Comparison of ENCODE assay signal across 8 cellular contexts in genomic region chr6:28335040-28335563, GRCh38. TPM values are rescaled to one million over a fixed set of nuclear protein-coding genes. Genes with fewer than 3 reads are reported as not detected.
DNase-seq lines count a peak whose midpoint lies in the region; ATAC-seq, FAIRE-seq and TF ChIP-seq lines count a peak whose summit lies in the region.

No MANE protein-coding gene starts in this region.

- H3K9ac ChIP-seq in adipocyte (ENCODE audit: low read length) (peak overlapping the region; percentile 91), keratinocyte (ENCODE audit: control insufficient read depth, extremely low read depth, insufficient read depth, low read length) (peak overlapping the region; percentile 82), subcutaneous abdominal adipose tissue (ENCODE audit: low read length in 5 of 5) (peak overlapping the region; percentile 56 to 97 (median 91))

- H3K9me1 ChIP-seq in keratinocyte (ENCODE audit: control insufficient read depth, extremely low read depth, insufficient read depth, low read length): no peaks in the 10 kb centered on the region

- H3K4me3 ChIP-seq in adipocyte (ENCODE audit: low read length) (peak overlapping the region; percentile 97), keratinocyte (ENCODE audit: control insufficient read depth in 2 of 3, extremely low read depth in 1 of 3, insufficient read depth in 2 of 3, low read depth in 1 of 3, low read length in 3 of 3) (peak overlapping the region in 2 of 3 experiments; percentile 81 to 85), subcutaneous abdominal adipose tissue (ENCODE audit: low read depth in 1 of 5, low read length in 5 of 5) (peak overlapping the region; percentile 81 to 96 (median 90))

- no peaks in the 10 kb centered on the region for H3K27me3 ChIP-seq in adipocyte (replicated peaks; ENCODE audit: control insufficient read depth, insufficient read depth, low read length)
- no peaks in the 10 kb centered on the region for H3K27me3 ChIP-seq in keratinocyte (ENCODE audit: control insufficient read depth, extremely low read depth, insufficient read depth, low read length)
- no peaks in the 10 kb centered on the region for H3K27me3 ChIP-seq in subcutaneous abdominal adipose tissue (ENCODE audit: control insufficient read depth in 5 of 5, insufficient read depth in 4 of 5, low read length in 5 of 5)

- dilution Hi-C loops in keratinocyte (cut with MboI; ENCODE audit: extremely low pct_ligation_motif_present, low sequenced_read_pairs): no loop called here

- no peak for ATAC-seq in GM19023 (IDR thresholded peaks at IDR 0.05; ENCODE audit: unreplicated experiment)

- no peak overlapping the region for H3K27ac ChIP-seq in keratinocyte (ENCODE audit: control insufficient read depth, insufficient read depth, low read length)
- peak overlapping the region; percentile 99 for H3K27ac ChIP-seq in subcutaneous abdominal adipose tissue (ENCODE audit: low read depth, low read length)

- FAIRE-seq in keratinocyte (lab: Jason Lieb, UNC): no peak

- CTCF ChIA-PET in HEK293T (lab: Yijun Ruan, JAX): interaction anchor here (0.6 kb wide), 1 partner anchor 270 kb away, joined by 11 read pairs; no protein-coding TSS in a partner anchor

- H3K36me3 ChIP-seq in adipocyte (ENCODE audit: control insufficient read depth, insufficient read depth, low read length, severe bottlenecking): no peaks in the 10 kb centered on the region
- no peaks in the 10 kb centered on the region for H3K36me3 ChIP-seq in keratinocyte (ENCODE audit: control insufficient read depth in 2 of 2, extremely low read depth in 1 of 2, insufficient read depth in 2 of 2, low read length in 2 of 2)
- no peaks in the 10 kb centered on the region for H3K36me3 ChIP-seq in subcutaneous abdominal adipose tissue (ENCODE audit: control insufficient read depth in 5 of 5, insufficient read depth in 5 of 5, low read length in 5 of 5)

- H4K20me1 ChIP-seq in keratinocyte (ENCODE audit: control insufficient read depth, extremely low read depth, insufficient read depth, low read length): no peaks in the 10 kb centered on the region

- no peak for TF ChIP-seq CTCF in keratinocyte (optimal IDR thresholded peaks at IDR 0.05 in 1 of 3, IDR thresholded peaks at IDR 0.05 in 1 of 3, conservative IDR thresholded peaks at IDR 0.05 in 1 of 3; ENCODE audit: extremely low read depth in 1 of 3, insufficient read depth in 2 of 3, low read length in 3 of 3)

- H3K4me1 ChIP-seq in adipocyte (ENCODE audit: control insufficient read depth, insufficient read depth, low read length) (peaks cover 7% of the 10 kb centered on the region), keratinocyte (ENCODE audit: control insufficient read depth, extremely low read depth, insufficient read depth, low read length) (peaks cover 13% of the 10 kb centered on the region), subcutaneous abdominal adipose tissue (ENCODE audit: control insufficient read depth in 5 of 5, insufficient read depth in 5 of 5, low read length in 5 of 5) (peaks cover 4 to 18% (median 17%) of the 10 kb centered on the region in 5 donors)

- H3K9me3 ChIP-seq in adipocyte (ENCODE audit: control insufficient read depth, low read length) (no peaks in the 10 kb centered on the region), keratinocyte (ENCODE audit: control insufficient read depth, low read depth, low read length) (no peaks in the 10 kb centered on the region), subcutaneous abdominal adipose tissue (ENCODE audit: control insufficient read depth in 5 of 5, low read length in 5 of 5) (no peaks in the 10 kb centered on the region)

- no peaks in the 10 kb centered on the region for H3K79me2 ChIP-seq in keratinocyte (ENCODE audit: control insufficient read depth, insufficient read depth, low read length)

- DNase-seq in HEK293T (ENCODE audit: extremely low spot score) (no peak), adipocyte (ENCODE audit: low read depth) (no peak), keratinocyte (ENCODE audit: low read depth, low spot score) (no peak), NK-92 (lab: John Stamatoyannopoulos, UW; ENCODE audit: unreplicated experiment) (no peak), COLO668 (lab: John Stamatoyannopoulos, UW; ENCODE audit: unreplicated experiment) (no peak), cerebellum (ENCODE audit: low spot score) (no peak)

- POLR2A ChIA-PET in HEK293T (lab: Yijun Ruan, JAX): interaction anchor here (0.7 to 3.5 kb wide), 26 partner anchors 9 to 252 kb away, joined by 3 to 24 read pairs (median 4); partner anchors contain the start of genes PGBD1, ZKSCAN3, ZKSCAN8 and ZSCAN26

- peak overlapping the region; percentile 27 for H2AFZ ChIP-seq in keratinocyte (ENCODE audit: control insufficient read depth, low read length)

- H3K4me2 ChIP-seq in keratinocyte (ENCODE audit: control insufficient read depth, extremely low read depth, insufficient read depth, low read depth, low read length): peak overlapping the region; percentile 95

TF ChIP-seq in HEK293T, 16 proteins besides CTCF, POLR2A, EP300 and RAD21:
- no peak for TF ChIP-seq ELF4 (IDR thresholded peaks at IDR 0.05)
- no peak for TF ChIP-seq TARDBP (IDR thresholded peaks at IDR 0.05)
- 0 out of 2 replicates have a peak, but pooled peaks have one; percentile 26 for TF ChIP-seq L3MBTL2 (conservative IDR thresholded peaks at IDR 0.05)
TF ChIP-seq in HEK293T: peak in this region for 1.

RNA-seq across cellular contexts. Expression of gene ZSCAN31, which starts 0.8 kb away (rescaled TPM):
- polyA plus RNA-seq in keratinocyte: 14.4 to 21.7 TPM (median 15.8 TPM) in 3 replicates
- 44.7 TPM for polyA plus RNA-seq in keratinocyte (2011; ENCODE audit: low read depth)
- 15.3 and 24.3 TPM in 2 replicates for polyA plus RNA-seq in keratinocyte (2011; cell fraction: cytosol; rRNA removed)
- 45.9 and 54.9 TPM in 2 replicates for polyA plus RNA-seq in keratinocyte (2011; cell fraction: nucleus; rRNA removed)
- 12.4 and 13.1 TPM in 2 replicates for polyA plus RNA-seq in keratinocyte (2012; ENCODE audit: low replicate concordance)
- polyA minus RNA-seq in keratinocyte: 9.9 to 29.3 TPM (median 28.8 TPM) in 3 replicates
- 11.3 TPM for polyA minus RNA-seq in keratinocyte (2011; cell fraction: cytosol; rRNA and poly(A)+ RNA removed)
- 13.7 and 24.4 TPM in 2 replicates for polyA minus RNA-seq in keratinocyte (2011; cell fraction: nucleus; rRNA and poly(A)+ RNA removed)
- total RNA-seq in cerebellum: 10.6 TPM

RNA-seq across cellular contexts. Expression of gene ZKSCAN3, which starts 14.6 kb away (rescaled TPM):
- 2.2 to 3.1 TPM (median 2.9 TPM) in 3 replicates for polyA plus RNA-seq in keratinocyte
- polyA plus RNA-seq in keratinocyte (2011; ENCODE audit: low read depth): 0.52 TPM
- polyA plus RNA-seq in keratinocyte (2011; cell fraction: cytosol; rRNA removed): 1.3 and 2.1 TPM in 2 replicates
- 4.3 and 5.1 TPM in 2 replicates for polyA plus RNA-seq in keratinocyte (2011; cell fraction: nucleus; rRNA removed)
- 0.99 and 1.6 TPM in 2 replicates for polyA plus RNA-seq in keratinocyte (2012; ENCODE audit: low replicate concordance)
- polyA minus RNA-seq in keratinocyte: 0.56 to 2.8 TPM (median 1.9 TPM) in 3 replicates
- 2.7 TPM for polyA minus RNA-seq in keratinocyte (2011; cell fraction: cytosol; rRNA and poly(A)+ RNA removed)
- polyA minus RNA-seq in keratinocyte (2011; cell fraction: nucleus; rRNA and poly(A)+ RNA removed): 2.2 and 4.0 TPM in 2 replicates
- total RNA-seq in cerebellum: 8.3 TPM

RNA-seq across cellular contexts. Expression of gene PGBD1, which starts 53.7 kb away (rescaled TPM):
- 2.1 to 3.6 TPM (median 3.1 TPM) in 3 replicates for polyA plus RNA-seq in keratinocyte
- 2.0 TPM for polyA plus RNA-seq in keratinocyte (2011; ENCODE audit: low read depth)
- polyA plus RNA-seq in keratinocyte (2011; cell fraction: cytosol; rRNA removed): 1.9 and 2.6 TPM in 2 replicates
- 3.6 and 3.7 TPM in 2 replicates for polyA plus RNA-seq in keratinocyte (2011; cell fraction: nucleus; rRNA removed)
- polyA plus RNA-seq in keratinocyte (2012; ENCODE audit: low replicate concordance): 1.4 and 3.3 TPM in 2 replicates
- polyA minus RNA-seq in keratinocyte: 0.52 to 2.1 TPM (median 2.1 TPM) in 3 replicates
- 3.3 TPM for polyA minus RNA-seq in keratinocyte (2011; cell fraction: cytosol; rRNA and poly(A)+ RNA removed)
- polyA minus RNA-seq in keratinocyte (2011; cell fraction: nucleus; rRNA and poly(A)+ RNA removed): 2.2 and 2.3 TPM in 2 replicates
- 12.0 TPM for total RNA-seq in cerebellum
